Comparison of ENCODE assay signal across 10 cellular contexts in genomic region chr16:56588781-56589140, GRCh38. TPM values are rescaled to one million over a fixed set of nuclear protein-coding genes. Genes with fewer than 3 reads are reported as not detected.
A peak's percentile ranks its signal among the peaks of the same experiment; 100 is the strongest.
DNase-seq lines count a peak whose midpoint lies in the region; ATAC-seq and TF ChIP-seq lines count a peak whose summit lies in the region.
"Had no signal": no experiment of that assay in that cellular context is flagged by ENCODE, and none has a peak within 500 bp of the region (broad histone marks: within the 10 kb centered on the region; RNA-seq: fewer than 3 reads in every experiment).

No MANE protein-coding gene starts in this region.

- H3K4me2 ChIP-seq in neuronal stem cell (ENCODE audit: insufficient read depth, low read length, poor library complexity, severe bottlenecking): peak overlapping the region; percentile 81

- H3K9me3 Mint-ChIP-seq in endodermal cell: no peaks in the 10 kb centered on the region

- WGBS in endodermal cell (ENCODE audit: insufficient coverage in 1 of 2, insufficient read length in 1 of 2), 2 experiments: 32 to 61% methylated on average over 3 to 9 of the region's 9 CpGs
- no CpG with 5 or more reads among the region's 9 CpGs for WGBS in neuronal stem cell (ENCODE audit: extremely low coverage in 2 of 2, insufficient read length in 2 of 2, insufficient replicate concordance in 1 of 2), 2 donors

- no peak overlapping the region for H2BK5ac ChIP-seq in neuronal stem cell (ENCODE audit: low read length)

- H3K4me3 ChIP-seq in AG04449 (ENCODE audit: low read depth, low read length): peak overlapping the region; percentile 46
- peak overlapping the region; percentile 36 for H3K4me3 ChIP-seq in LNCaP clone FGC (ENCODE audit: low read depth, low read length)
- peak overlapping the region; percentile 72 for H3K4me3 ChIP-seq in endodermal cell (ENCODE audit: low read length)
- H3K4me3 ChIP-seq in neuronal stem cell (ENCODE audit: low read length in 2 of 2): peak overlapping the region; percentile 33 to 78

- H2BK12ac ChIP-seq in neuronal stem cell (ENCODE audit: low read length): no peak overlapping the region

- peaks cover 85% of the 10 kb centered on the region for H3K27me3 Mint-ChIP-seq in endodermal cell (ENCODE audit: insufficient read depth)

- no peak overlapping the region for H4K91ac ChIP-seq in neuronal stem cell (ENCODE audit: low read depth, low read length, poor library complexity)

- CTCF ChIA-PET in AG04449 (lab: Yijun Ruan, JAX): no interaction called here

- H3K4me1 ChIP-seq in endodermal cell (ENCODE audit: control insufficient read depth, insufficient read depth, low read length): no peaks in the 10 kb centered on the region
- peaks cover 0 to 6% of the 10 kb centered on the region in 2 donors for H3K4me1 ChIP-seq in neuronal stem cell (ENCODE audit: control insufficient read depth in 2 of 2, insufficient read depth in 1 of 2, low read depth in 1 of 2, low read length in 2 of 2)

- no peak overlapping the region for H2AK5ac ChIP-seq in neuronal stem cell (ENCODE audit: low read depth, low read length)

- peak overlapping the region; percentile 73 for H2AFZ ChIP-seq in neuronal stem cell (ENCODE audit: low read length)

- no peaks in the 10 kb centered on the region for H3K36me3 Mint-ChIP-seq in endodermal cell (ENCODE audit: low read depth)

- no peaks in the 10 kb centered on the region for H3K79me1 ChIP-seq in neuronal stem cell (ENCODE audit: low read depth, low read length)

- no peak overlapping the region for H3K23ac ChIP-seq in neuronal stem cell (ENCODE audit: low read depth, low read length, poor library complexity)

- DNase-seq in AG04449 (ENCODE audit: low read depth, low spot score) (no peak), LNCaP clone FGC (ENCODE audit: low read depth) (no peak), endodermal cell (no peak), neuronal stem cell (ENCODE audit: low spot score) (no peak), SIG-M5 (lab: John Stamatoyannopoulos, UW) (no peak), COLO668 (lab: John Stamatoyannopoulos, UW; ENCODE audit: unreplicated experiment) (no peak), T-helper 9 cell (no peak)
- DNase-seq: central memory CD4-positive, alpha-beta T cell had no signal

- H3K9ac ChIP-seq in endodermal cell (ENCODE audit: extremely low read depth, low read length, poor library complexity, severe bottlenecking): no peak overlapping the region
- H3K9ac ChIP-seq in neuronal stem cell (ENCODE audit: low read depth, low read length, poor library complexity): peak overlapping the region; percentile 92

- H3K4me3 Mint-ChIP-seq in endodermal cell: peak overlapping the region; percentile 57

- no peaks in the 10 kb centered on the region for H3K36me3 ChIP-seq in endodermal cell (ENCODE audit: control insufficient read depth, insufficient read depth, low read length)
- no peaks in the 10 kb centered on the region for H3K36me3 ChIP-seq in neuronal stem cell (replicated peaks in 1 of 2; ENCODE audit: control insufficient read depth in 2 of 2, insufficient read depth in 2 of 2, low read length in 2 of 2)

- H3K27me3 ChIP-seq in endodermal cell (ENCODE audit: control insufficient read depth, insufficient read depth, low read length, poor library complexity, severe bottlenecking) (peaks cover 72% of the 10 kb centered on the region), neuronal stem cell (ENCODE audit: control insufficient read depth in 3 of 3, insufficient read depth in 3 of 3, low read depth in 1 of 3, low read length in 3 of 3) (peaks cover 8 to 70% (median 45%) of the 10 kb centered on the region in 3 experiments)

- no peak overlapping the region for H2BK15ac ChIP-seq in neuronal stem cell (ENCODE audit: low read length)

- no peak for TF ChIP-seq CTCF in AG04449 (IDR thresholded peaks at IDR 0.05; ENCODE audit: insufficient read depth, low read length, missing control alignments)
- TF ChIP-seq CTCF in LNCaP clone FGC (IDR thresholded peaks at IDR 0.05; ENCODE audit: control insufficient read depth, extremely low read depth, insufficient read depth): no peak
- no peak for TF ChIP-seq CTCF in endodermal cell (conservative IDR thresholded peaks at IDR 0.05)

- ATAC-seq in HG03025 (IDR thresholded peaks at IDR 0.05; ENCODE audit: low FRiP score, unreplicated experiment): no peak

- H2BK120ac ChIP-seq in neuronal stem cell (ENCODE audit: low read depth, low read length): no peak overlapping the region

- POLR2A ChIA-PET in AG04449 (lab: Yijun Ruan, JAX): no interaction called here

- peak overlapping the region; percentile 86 for H3K14ac ChIP-seq in neuronal stem cell (ENCODE audit: low read length)

- H3K27ac ChIP-seq in endodermal cell (ENCODE audit: low read depth, low read length) (no peak overlapping the region), neuronal stem cell (replicated peaks; ENCODE audit: low read length) (no peak overlapping the region)

- H3K9me3 ChIP-seq in endodermal cell (ENCODE audit: control insufficient read depth, low read length) (no peaks in the 10 kb centered on the region), neuronal stem cell (replicated peaks in 1 of 2; ENCODE audit: control insufficient read depth in 2 of 2, insufficient read depth in 1 of 2, low read depth in 1 of 2, low read length in 2 of 2) (no peaks in the 10 kb centered on the region)

- H3K4ac ChIP-seq in neuronal stem cell (ENCODE audit: low read length): no peak overlapping the region

- peak overlapping the region; percentile 89 for H3K18ac ChIP-seq in neuronal stem cell (ENCODE audit: low read length)

- H3K27ac Mint-ChIP-seq in endodermal cell: no peak overlapping the region

- H3K4me1 Mint-ChIP-seq in endodermal cell: peaks cover 2% of the 10 kb centered on the region

- H4K8ac ChIP-seq in neuronal stem cell (ENCODE audit: low read depth, low read length): no peak overlapping the region

RNA-seq across cellular contexts. Expression of gene MT3, which starts 0.6 kb away (rescaled TPM):
- total RNA-seq in endodermal cell: not detected
- polyA plus RNA-seq in endodermal cell (2013, experiment 1 of 2): 2.2 TPM
- polyA plus RNA-seq in endodermal cell (2013, experiment 2 of 2): 2.6 TPM
- not detected for polyA plus RNA-seq in neuronal stem cell (2013, experiment 1 of 2)
- polyA plus RNA-seq in neuronal stem cell (2013, experiment 2 of 2): not detected

RNA-seq across cellular contexts. Expression of gene MT2A, which starts 19.6 kb away (rescaled TPM):
- 1 to 10 TPM in 1 of 2 donors, not detected in 1; 6.8 TPM for total RNA-seq in endodermal cell
- polyA plus RNA-seq in endodermal cell (2013, experiment 1 of 2): 13.3 TPM
- polyA plus RNA-seq in endodermal cell (2013, experiment 2 of 2): 14.2 TPM
- polyA plus RNA-seq in neuronal stem cell (2013, experiment 1 of 2): 3.5 TPM
- 3.5 TPM for polyA plus RNA-seq in neuronal stem cell (2013, experiment 2 of 2)

RNA-seq across cellular contexts. Expression of gene MT4, which starts 23.9 kb away (rescaled TPM):
- not detected for total RNA-seq in endodermal cell
- not detected for polyA plus RNA-seq in endodermal cell (2013, experiment 1 of 2)
- not detected for polyA plus RNA-seq in endodermal cell (2013, experiment 2 of 2)
- not detected for polyA plus RNA-seq in neuronal stem cell (2013, experiment 1 of 2)
- not detected for polyA plus RNA-seq in neuronal stem cell (2013, experiment 2 of 2)
- total RNA-seq: mononuclear cell had no signal

RNA-seq across cellular contexts. Expression of gene MT1E, which starts 36.8 kb away (rescaled TPM):
- total RNA-seq in endodermal cell: 1 to 10 TPM in 1 of 2 donors, not detected in 1; 5.5 TPM
- polyA plus RNA-seq in endodermal cell (2013, experiment 1 of 2): 1.8 TPM
- not detected for polyA plus RNA-seq in endodermal cell (2013, experiment 2 of 2)
- 0.35 TPM for polyA plus RNA-seq in neuronal stem cell (2013, experiment 1 of 2)
- polyA plus RNA-seq in neuronal stem cell (2013, experiment 2 of 2): 0.28 TPM

RNA-seq across cellular contexts. Expression of gene MT1M, which starts 43.7 kb away (rescaled TPM):
- not detected for total RNA-seq in endodermal cell
- polyA plus RNA-seq in endodermal cell (2013, experiment 1 of 2): 0.78 TPM
- polyA plus RNA-seq in endodermal cell (2013, experiment 2 of 2): not detected
- not detected for polyA plus RNA-seq in neuronal stem cell (2013, experiment 1 of 2)
- polyA plus RNA-seq in neuronal stem cell (2013, experiment 2 of 2): not detected
- total RNA-seq: mononuclear cell had no signal
